Comparison of ENCODE assay signal across 1 cellular context in genomic region chr9:5832543-5833529, GRCh38.
TF ChIP-seq lines count a peak whose summit lies in the region.

Gene ERMP1, minus strand, starts transcription at chr9:5833117. Its CDS starts 90 bp downstream, at chr9:5833027.

TF ChIP-seq in HepG2, 621 proteins besides CTCF, POLR2A, EP300 and RAD21 (continued from another document):
- TF ChIP-seq ZNF318 (CRISPR knock-in tag; IDR thresholded peaks at IDR 0.05) (no peak), SMARCE1 (IDR thresholded peaks at IDR 0.05; ENCODE audit: borderline replicate concordance) (no peak)
